ENCODE assay signal across 1 cellular context in genomic region chr20:14599613-14600012, GRCh38.
TF ChIP-seq lines count a peak whose summit lies in the region.

No MANE protein-coding gene starts in this region.

TF ChIP-seq in GM23338, 12 proteins besides CTCF, POLR2A, EP300 and RAD21 (continued from another document):
- no peak for TF ChIP-seq REST (IDR thresholded peaks at IDR 0.05; ENCODE audit: unreplicated experiment)
- no peak for TF ChIP-seq ZNF462 (CRISPR knock-in tag; IDR thresholded peaks at IDR 0.05)
- no peak for TF ChIP-seq EZH2phosphoT487 (IDR thresholded peaks at IDR 0.05; ENCODE audit: unreplicated experiment)
- no peak for TF ChIP-seq ETS1 (IDR thresholded peaks at IDR 0.05)
- TF ChIP-seq EZH2 (IDR thresholded peaks at IDR 0.05; ENCODE audit: low read depth, unreplicated experiment): no peak
- TF ChIP-seq STAT1 (IDR thresholded peaks at IDR 0.05; ENCODE audit: unreplicated experiment): no peak
- no peak for TF ChIP-seq JUNB (IDR thresholded peaks at IDR 0.05; ENCODE audit: unreplicated experiment)
